Comparison of ENCODE assay signal across 22 cellular contexts in genomic region chr4:39256436-39256835, GRCh38.
A peak's percentile ranks its signal among the peaks of the same experiment; 100 is the strongest.
DNase-seq lines count a peak whose midpoint lies in the region; ATAC-seq, FAIRE-seq and TF ChIP-seq lines count a peak whose summit lies in the region.
"Had no signal": no experiment of that assay in that cellular context is flagged by ENCODE, and none has a peak within 500 bp of the region (broad histone marks: within the 10 kb centered on the region; RNA-seq: fewer than 3 reads in every experiment).

No MANE protein-coding gene starts in this region.

- no peaks in the 10 kb centered on the region for H3K27me3 Mint-ChIP-seq in astrocyte (ENCODE audit: low read depth, unreplicated experiment)
- H3K27me3 Mint-ChIP-seq: B cell had no signal

- no peak overlapping the region for H3K4me3 Mint-ChIP-seq in astrocyte (ENCODE audit: unreplicated experiment)
- H3K4me3 Mint-ChIP-seq in stimulated activated effector memory CD8-positive, alpha-beta T cell treated with anti-CD3 and anti-CD28 coated beads, Interleukin-12 subunit alpha, Interleukin-12 subunit beta, amount 100 ng/mL, for 72 hours = no peak overlapping the region
- H3K4me3 Mint-ChIP-seq: B cell had no signal

- TF ChIP-seq CTCF in astrocyte (IDR thresholded peaks at IDR 0.05; ENCODE audit: insufficient read depth, low read depth, low read length) = no peak

- ATAC-seq in stimulated activated effector memory CD8-positive, alpha-beta T cell treated with anti-CD3 and anti-CD28 coated beads, Interleukin-12 subunit alpha, Interleukin-12 subunit beta, amount 100 ng/mL, for 72 hours = no peak
- no peak for ATAC-seq in GM19463 (IDR thresholded peaks at IDR 0.05; ENCODE audit: unreplicated experiment)
- ATAC-seq in esophagus mucosa = no peak
- no peak for ATAC-seq in HG03108 (IDR thresholded peaks at IDR 0.05; ENCODE audit: unreplicated experiment)
- ATAC-seq: left lobe of liver, right lobe of liver had no signal

- H4K20me1 ChIP-seq in astrocyte (ENCODE audit: insufficient read depth, low read length) = no peaks in the 10 kb centered on the region

- H3K36me3 Mint-ChIP-seq in astrocyte (ENCODE audit: low read depth, unreplicated experiment) = peaks cover 6% of the 10 kb centered on the region
- H3K36me3 Mint-ChIP-seq in stimulated activated effector memory CD8-positive, alpha-beta T cell treated with anti-CD3 and anti-CD28 coated beads, Interleukin-12 subunit alpha, Interleukin-12 subunit beta, amount 100 ng/mL, for 72 hours = no peaks in the 10 kb centered on the region

- peaks cover 21% of the 10 kb centered on the region for H3K4me1 ChIP-seq in astrocyte (ENCODE audit: insufficient read depth, low read length)
- H3K4me1 ChIP-seq: Caco-2, colonic mucosa, right lobe of liver, stomach had no signal

- H3K4me3 ChIP-seq in astrocyte (ENCODE audit: insufficient read depth, low read depth, low read length) = no peak overlapping the region
- H3K4me3 ChIP-seq: colonic mucosa, PC-9, right lobe of liver, SK-N-MC, stomach had no signal

- peaks cover 27% of the 10 kb centered on the region for H3K4me1 Mint-ChIP-seq in astrocyte (ENCODE audit: low read depth, unreplicated experiment)
- no peaks in the 10 kb centered on the region for H3K4me1 Mint-ChIP-seq in stimulated activated effector memory CD8-positive, alpha-beta T cell treated with anti-CD3 and anti-CD28 coated beads, Interleukin-12 subunit alpha, Interleukin-12 subunit beta, amount 100 ng/mL, for 72 hours
- H3K4me1 Mint-ChIP-seq: B cell had no signal

- peaks cover 3% of the 10 kb centered on the region for H3K9me3 Mint-ChIP-seq in astrocyte (ENCODE audit: unreplicated experiment)
- no peaks in the 10 kb centered on the region for H3K9me3 Mint-ChIP-seq in stimulated activated effector memory CD8-positive, alpha-beta T cell treated with anti-CD3 and anti-CD28 coated beads, Interleukin-12 subunit alpha, Interleukin-12 subunit beta, amount 100 ng/mL, for 72 hours

- peak overlapping the region; percentile 55 for H3K27ac Mint-ChIP-seq in astrocyte (ENCODE audit: unreplicated experiment)
- peak overlapping the region; percentile 2 for H3K27ac Mint-ChIP-seq in stimulated activated effector memory CD8-positive, alpha-beta T cell treated with anti-CD3 and anti-CD28 coated beads, Interleukin-12 subunit alpha, Interleukin-12 subunit beta, amount 100 ng/mL, for 72 hours
- H3K27ac Mint-ChIP-seq: B cell had no signal

- H3K79me2 ChIP-seq in astrocyte (ENCODE audit: insufficient read depth, low read length) = no peaks in the 10 kb centered on the region

- DNase-seq in HS-27A (ENCODE audit: low read depth) (peak; percentile 26), astrocyte (ENCODE audit: low read depth) (peak; percentile 63), glomerular endothelial cell (ENCODE audit: extremely low read depth, low read depth, low spot score) (peak; percentile 39), NCI-H226 (no peak)
- no peak for DNase-seq in stimulated activated effector memory CD8-positive, alpha-beta T cell treated with anti-CD3 and anti-CD28 coated beads, Interleukin-12 subunit alpha, Interleukin-12 subunit beta, amount 100 ng/mL, for 72 hours (ENCODE audit: low spot score in 2 of 2)
- DNase-seq: activated CD4-positive, alpha-beta T cell treated with anti-CD3 and anti-CD28 coated beads for 4 hours; activated effector memory CD4-positive, alpha-beta T cell treated with anti-CD3 and anti-CD28 coated beads, Interleukin-2, amount 50 U/mL, for 16 hours; amniotic stem cell; Caco-2; colonic mucosa; NCI-H1105; NCI-H774; PC-9; right lobe of liver; stomach had no signal

- peak; percentile 52 for FAIRE-seq in astrocyte (lab: Jason Lieb, UNC)

- peak overlapping the region; percentile 64 for H3K4me2 ChIP-seq in astrocyte (ENCODE audit: low read length)
- H3K4me2 ChIP-seq: KMS-11, PC-9 had no signal

- H3K9me3 ChIP-seq in astrocyte (ENCODE audit: insufficient read depth, low read depth, low read length) = no peaks in the 10 kb centered on the region
- H3K9me3 ChIP-seq: Caco-2, colonic mucosa, right lobe of liver, stomach had no signal

- no peak overlapping the region for H2AFZ ChIP-seq in astrocyte (ENCODE audit: low read depth, low read length)
- H2AFZ ChIP-seq: PC-9 had no signal

- no peaks in the 10 kb centered on the region for H3K36me3 ChIP-seq in astrocyte (ENCODE audit: insufficient read depth, low read length)
- H3K36me3 ChIP-seq: colonic mucosa had no signal

- H3K27me3 ChIP-seq in astrocyte (ENCODE audit: insufficient read depth, low read length) = no peaks in the 10 kb centered on the region
- H3K27me3 ChIP-seq: colonic mucosa, right lobe of liver, stomach had no signal

- peak overlapping the region; percentile 67 for H3K27ac ChIP-seq in astrocyte (ENCODE audit: low read depth, low read length)
- H3K27ac ChIP-seq: colonic mucosa, KMS-11, PC-9, right lobe of liver, stomach had no signal

- H3K9ac ChIP-seq in astrocyte (ENCODE audit: low read length) = peak overlapping the region; percentile 12
- H3K9ac ChIP-seq: KMS-11 had no signal

Comparison
In these comparisons a context has a peak if more than half of its experiments do, and no peak if none do; other contexts are left out.
1. DNase-seq: peak in HS-27A (single experiment), astrocyte (single experiment) and glomerular endothelial cell (single experiment); none in stimulated activated effector memory CD8-positive, alpha-beta T cell treated with anti-CD3 and anti-CD28 coated beads, Interleukin-12 subunit alpha, Interleukin-12 subunit beta, amount 100 ng/mL, for 72 hours (0 of 2) and NCI-H226 (single experiment).